2 cellular contexts compared by ENCODE assay signal in the genomic region with DNA sequence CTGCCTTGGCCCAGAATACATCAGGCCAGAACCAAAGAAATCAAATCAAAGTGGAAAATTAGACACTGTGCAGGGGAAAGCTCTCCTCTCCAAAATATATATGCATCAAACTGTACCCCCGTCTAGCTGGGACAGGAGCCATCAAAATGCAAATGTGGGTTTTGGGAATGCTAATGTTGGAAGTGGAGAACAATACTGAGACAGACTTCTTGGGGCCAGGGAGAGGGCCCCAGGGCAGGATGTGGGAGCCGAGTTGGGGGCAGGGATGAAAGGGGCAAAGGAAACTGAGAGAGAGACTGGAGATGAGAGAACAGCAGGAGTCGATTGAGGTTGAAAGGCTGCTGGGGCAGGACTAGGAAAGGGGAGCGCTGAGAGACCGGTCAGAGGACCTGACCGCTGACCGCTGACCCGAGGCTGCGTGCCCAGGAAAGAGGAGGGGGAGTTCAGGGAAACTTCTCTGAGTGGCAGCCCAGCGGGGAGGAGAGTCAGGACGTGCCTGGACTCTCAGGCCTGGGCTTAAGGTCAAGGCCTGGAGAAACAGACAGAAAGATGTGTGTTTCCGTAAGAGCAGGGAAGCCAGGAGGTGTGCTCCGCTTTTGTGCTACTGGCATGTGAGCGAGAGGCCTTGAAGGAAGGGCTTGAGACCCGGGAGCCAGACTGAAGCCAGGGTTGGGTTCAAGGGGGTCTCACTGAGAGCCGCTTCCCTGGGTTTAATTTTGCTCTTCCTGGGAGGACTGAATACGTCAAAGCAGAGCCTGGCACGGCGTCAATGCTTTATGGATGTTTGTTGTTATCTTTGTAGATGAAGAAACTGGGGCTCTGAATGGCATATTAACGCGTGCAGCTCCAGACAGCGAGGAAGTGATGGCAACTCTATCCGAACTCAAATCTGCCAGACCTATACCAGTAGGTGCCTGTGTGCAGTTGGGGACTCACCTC.
TF ChIP-seq lines count a peak whose summit lies in the region.

No MANE protein-coding gene starts in this region.

TF ChIP-seq in H1, 55 proteins besides CTCF, POLR2A, EP300 and RAD21 (continued from another document):
- TF ChIP-seq, protein P1, sequence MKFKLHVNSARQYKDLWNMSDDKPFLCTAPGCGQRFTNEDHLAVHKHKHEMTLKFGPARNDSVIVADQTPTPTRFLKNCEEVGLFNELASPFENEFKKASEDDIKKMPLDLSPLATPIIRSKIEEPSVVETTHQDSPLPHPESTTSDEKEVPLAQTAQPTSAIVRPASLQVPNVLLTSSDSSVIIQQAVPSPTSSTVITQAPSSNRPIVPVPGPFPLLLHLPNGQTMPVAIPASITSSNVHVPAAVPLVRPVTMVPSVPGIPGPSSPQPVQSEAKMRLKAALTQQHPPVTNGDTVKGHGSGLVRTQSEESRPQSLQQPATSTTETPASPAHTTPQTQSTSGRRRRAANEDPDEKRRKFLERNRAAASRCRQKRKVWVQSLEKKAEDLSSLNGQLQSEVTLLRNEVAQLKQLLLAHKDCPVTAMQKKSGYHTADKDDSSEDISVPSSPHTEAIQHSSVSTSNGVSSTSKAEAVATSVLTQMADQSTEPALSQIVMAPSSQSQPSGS (IDR thresholded peaks at IDR 0.05; ENCODE audit: low read length) = peak; percentile 75; the same call in 1 of the 2 replicates
- TF ChIP-seq HDAC6 (IDR thresholded peaks at IDR 0.05; ENCODE audit: low read depth, low read length) = no peak
- 0 out of 2 replicates have a peak, but pooled peaks have one; percentile 33 for TF ChIP-seq TBP (IDR thresholded peaks at IDR 0.05; ENCODE audit: low read depth, low read length)
- TF ChIP-seq HDAC2 (IDR thresholded peaks at IDR 0.05; ENCODE audit: borderline replicate concordance in 1 of 2, low read depth in 2 of 2, low read length in 2 of 2) = peak in 1 of 2 experiments; percentile 96; a peak in 2 of 4 replicates
- 0 out of 2 replicates have a peak, but pooled peaks have one; percentile 28 for TF ChIP-seq RXRA (IDR thresholded peaks at IDR 0.05; ENCODE audit: insufficient read depth, low read depth, low read length)
- TF ChIP-seq SP1 (IDR thresholded peaks at IDR 0.05; ENCODE audit: low read depth, low read length) = peak; percentile 89; the same call in 1 of the 2 replicates
- TF ChIP-seq TCF12 (IDR thresholded peaks at IDR 0.05; ENCODE audit: low read depth, low read length) = peak; percentile 83; the same call in 1 of the 2 replicates
- TF ChIP-seq POU5F1 (IDR thresholded peaks at IDR 0.05; ENCODE audit: low read depth, low read length) = 0 out of 2 replicates have a peak, but pooled peaks have one; percentile 5
TF ChIP-seq in H1: peak in this region for 14.

TF ChIP-seq in HepG2, 621 proteins besides CTCF, POLR2A, EP300 and RAD21 (continued from another document and continues in another):
- TF ChIP-seq ZNF670 (CRISPR knock-in tag; IDR thresholded peaks at IDR 0.05; ENCODE audit: borderline replicate concordance) = no peak
- TF ChIP-seq, protein P2, sequence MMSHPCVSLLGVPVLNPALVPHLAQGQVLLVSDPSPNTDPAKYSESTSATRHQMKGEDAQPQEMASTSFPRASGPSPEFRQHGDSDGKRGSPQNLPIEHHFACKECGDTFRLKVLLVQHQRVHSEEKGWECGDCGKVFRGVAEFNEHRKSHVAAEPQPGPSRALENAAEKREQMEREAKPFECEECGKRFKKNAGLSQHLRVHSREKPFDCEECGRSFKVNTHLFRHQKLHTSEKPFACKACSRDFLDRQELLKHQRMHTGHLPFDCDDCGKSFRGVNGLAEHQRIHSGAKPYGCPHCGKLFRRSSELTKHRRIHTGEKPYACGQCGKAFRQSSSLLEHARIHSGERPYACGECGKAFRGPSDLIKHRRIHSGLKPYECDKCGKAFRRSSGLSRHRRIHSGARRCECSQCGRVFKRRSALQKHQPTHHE (CRISPR knock-in tag; IDR thresholded peaks at IDR 0.05; ENCODE audit: borderline replicate concordance) = no peak
- 0 out of 2 replicates have a peak, but pooled peaks have one; percentile 18 for TF ChIP-seq NCOA2 (CRISPR knock-in tag; IDR thresholded peaks at IDR 0.05)
- TF ChIP-seq, protein P3, sequence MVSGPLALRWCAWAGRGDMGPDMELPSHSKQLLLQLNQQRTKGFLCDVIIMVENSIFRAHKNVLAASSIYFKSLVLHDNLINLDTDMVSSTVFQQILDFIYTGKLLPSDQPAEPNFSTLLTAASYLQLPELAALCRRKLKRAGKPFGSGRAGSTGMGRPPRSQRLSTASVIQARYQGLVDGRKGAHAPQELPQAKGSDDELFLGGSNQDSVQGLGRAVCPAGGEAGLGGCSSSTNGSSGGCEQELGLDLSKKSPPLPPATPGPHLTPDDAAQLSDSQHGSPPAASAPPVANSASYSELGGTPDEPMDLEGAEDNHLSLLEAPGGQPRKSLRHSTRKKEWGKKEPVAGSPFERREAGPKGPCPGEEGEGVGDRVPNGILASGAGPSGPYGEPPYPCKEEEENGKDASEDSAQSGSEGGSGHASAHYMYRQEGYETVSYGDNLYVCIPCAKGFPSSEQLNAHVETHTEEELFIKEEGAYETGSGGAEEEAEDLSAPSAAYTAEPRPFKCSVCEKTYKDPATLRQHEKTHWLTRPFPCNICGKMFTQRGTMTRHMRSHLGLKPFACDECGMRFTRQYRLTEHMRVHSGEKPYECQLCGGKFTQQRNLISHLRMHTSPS (CRISPR knock-in tag; IDR thresholded peaks at IDR 0.05; ENCODE audit: low read depth) = peak; percentile 61; the same call in 1 of the 2 replicates
- TF ChIP-seq HOXA5 (CRISPR knock-in tag; IDR thresholded peaks at IDR 0.05) = no peak
- TF ChIP-seq KDM5B (CRISPR knock-in tag; IDR thresholded peaks at IDR 0.05; ENCODE audit: borderline replicate concordance) = peak; percentile 20; the same call in 1 of the 2 replicates
- TF ChIP-seq, protein P4, sequence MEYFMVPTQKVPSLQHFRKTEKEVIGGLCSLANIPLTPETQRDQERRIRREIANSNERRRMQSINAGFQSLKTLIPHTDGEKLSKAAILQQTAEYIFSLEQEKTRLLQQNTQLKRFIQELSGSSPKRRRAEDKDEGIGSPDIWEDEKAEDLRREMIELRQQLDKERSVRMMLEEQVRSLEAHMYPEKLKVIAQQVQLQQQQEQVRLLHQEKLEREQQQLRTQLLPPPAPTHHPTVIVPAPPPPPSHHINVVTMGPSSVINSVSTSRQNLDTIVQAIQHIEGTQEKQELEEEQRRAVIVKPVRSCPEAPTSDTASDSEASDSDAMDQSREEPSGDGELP (IDR thresholded peaks at IDR 0.05; ENCODE audit: borderline replicate concordance, low read depth) = 0 out of 2 replicates have a peak, but pooled peaks have one; percentile 22
- TF ChIP-seq ZNF782 (CRISPR knock-in tag; IDR thresholded peaks at IDR 0.05; ENCODE audit: borderline replicate concordance) = no peak
- no peak for TF ChIP-seq ZNF772 (CRISPR knock-in tag; IDR thresholded peaks at IDR 0.05)
- TF ChIP-seq WIZ (CRISPR knock-in tag; IDR thresholded peaks at IDR 0.05) = 0 out of 2 replicates have a peak, but pooled peaks have one; percentile 50
- TF ChIP-seq, protein P5, sequence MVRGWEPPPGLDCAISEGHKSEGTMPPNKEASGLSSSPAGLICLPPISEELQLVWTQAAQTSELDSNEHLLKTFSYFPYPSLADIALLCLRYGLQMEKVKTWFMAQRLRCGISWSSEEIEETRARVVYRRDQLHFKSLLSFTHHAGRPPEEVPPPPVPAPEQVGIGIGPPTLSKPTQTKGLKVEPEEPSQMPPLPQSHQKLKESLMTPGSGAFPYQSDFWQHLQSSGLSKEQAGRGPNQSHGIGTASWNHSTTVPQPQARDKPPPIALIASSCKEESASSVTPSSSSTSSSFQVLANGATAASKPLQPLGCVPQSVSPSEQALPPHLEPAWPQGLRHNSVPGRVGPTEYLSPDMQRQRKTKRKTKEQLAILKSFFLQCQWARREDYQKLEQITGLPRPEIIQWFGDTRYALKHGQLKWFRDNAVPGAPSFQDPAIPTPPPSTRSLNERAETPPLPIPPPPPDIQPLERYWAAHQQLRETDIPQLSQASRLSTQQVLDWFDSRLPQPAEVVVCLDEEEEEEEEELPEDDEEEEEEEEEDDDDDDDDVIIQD (CRISPR knock-in tag; IDR thresholded peaks at IDR 0.05; ENCODE audit: low read depth) = peak; percentile 61
- no peak for TF ChIP-seq ELF4 (CRISPR knock-in tag; IDR thresholded peaks at IDR 0.05; ENCODE audit: borderline replicate concordance)
- 0 out of 2 replicates have a peak, but pooled peaks have one; percentile 54 for TF ChIP-seq ZNF451 (CRISPR knock-in tag; IDR thresholded peaks at IDR 0.05)
- TF ChIP-seq SP140L (CRISPR knock-in tag; IDR thresholded peaks at IDR 0.05; ENCODE audit: borderline replicate concordance) = no peak
- 0 out of 2 replicates have a peak, but pooled peaks have one; percentile 51 for TF ChIP-seq ZNF335 (CRISPR knock-in tag; IDR thresholded peaks at IDR 0.05)
- 0 out of 2 replicates have a peak, but pooled peaks have one; percentile 17 for TF ChIP-seq KDM2A (CRISPR knock-in tag; IDR thresholded peaks at IDR 0.05; ENCODE audit: borderline replicate concordance, low read depth)
- no peak for TF ChIP-seq CCDC6 (CRISPR knock-in tag; IDR thresholded peaks at IDR 0.05)
- 0 out of 2 replicates have a peak, but pooled peaks have one; percentile 41 for TF ChIP-seq ZNF232 (CRISPR knock-in tag; IDR thresholded peaks at IDR 0.05; ENCODE audit: borderline replicate concordance)
- no peak for TF ChIP-seq TAF15 (IDR thresholded peaks at IDR 0.05; ENCODE audit: low read depth, low read length, poor library complexity, severe bottlenecking)
- TF ChIP-seq GATAD2A (CRISPR knock-in tag; IDR thresholded peaks at IDR 0.05) = peak; percentile 58
- TF ChIP-seq CBFB (CRISPR knock-in tag; IDR thresholded peaks at IDR 0.05) = 0 out of 2 replicates have a peak, but pooled peaks have one; percentile 7
- no peak for TF ChIP-seq ZFP41 (CRISPR knock-in tag; IDR thresholded peaks at IDR 0.05; ENCODE audit: borderline replicate concordance)
- peak; percentile 25; the same call in 1 of the 2 replicates for TF ChIP-seq FOXO1 (CRISPR knock-in tag; IDR thresholded peaks at IDR 0.05)
- TF ChIP-seq, protein P6, sequence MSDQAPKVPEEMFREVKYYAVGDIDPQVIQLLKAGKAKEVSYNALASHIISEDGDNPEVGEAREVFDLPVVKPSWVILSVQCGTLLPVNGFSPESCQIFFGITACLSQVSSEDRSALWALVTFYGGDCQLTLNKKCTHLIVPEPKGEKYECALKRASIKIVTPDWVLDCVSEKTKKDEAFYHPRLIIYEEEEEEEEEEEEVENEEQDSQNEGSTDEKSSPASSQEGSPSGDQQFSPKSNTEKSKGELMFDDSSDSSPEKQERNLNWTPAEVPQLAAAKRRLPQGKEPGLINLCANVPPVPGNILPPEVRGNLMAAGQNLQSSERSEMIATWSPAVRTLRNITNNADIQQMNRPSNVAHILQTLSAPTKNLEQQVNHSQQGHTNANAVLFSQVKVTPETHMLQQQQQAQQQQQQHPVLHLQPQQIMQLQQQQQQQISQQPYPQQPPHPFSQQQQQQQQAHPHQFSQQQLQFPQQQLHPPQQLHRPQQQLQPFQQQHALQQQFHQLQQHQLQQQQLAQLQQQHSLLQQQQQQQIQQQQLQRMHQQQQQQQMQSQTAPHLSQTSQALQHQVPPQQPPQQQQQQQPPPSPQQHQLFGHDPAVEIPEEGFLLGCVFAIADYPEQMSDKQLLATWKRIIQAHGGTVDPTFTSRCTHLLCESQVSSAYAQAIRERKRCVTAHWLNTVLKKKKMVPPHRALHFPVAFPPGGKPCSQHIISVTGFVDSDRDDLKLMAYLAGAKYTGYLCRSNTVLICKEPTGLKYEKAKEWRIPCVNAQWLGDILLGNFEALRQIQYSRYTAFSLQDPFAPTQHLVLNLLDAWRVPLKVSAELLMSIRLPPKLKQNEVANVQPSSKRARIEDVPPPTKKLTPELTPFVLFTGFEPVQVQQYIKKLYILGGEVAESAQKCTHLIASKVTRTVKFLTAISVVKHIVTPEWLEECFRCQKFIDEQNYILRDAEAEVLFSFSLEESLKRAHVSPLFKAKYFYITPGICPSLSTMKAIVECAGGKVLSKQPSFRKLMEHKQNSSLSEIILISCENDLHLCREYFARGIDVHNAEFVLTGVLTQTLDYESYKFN (CRISPR knock-in tag; conservative IDR thresholded peaks at IDR 0.05) = peak; percentile 73
- peak; percentile 62; the same call in 1 of the 2 replicates for TF ChIP-seq SPEN (CRISPR knock-in tag; IDR thresholded peaks at IDR 0.05; ENCODE audit: low read depth)
- 0 out of 2 replicates have a peak, but pooled peaks have one; percentile 4 for TF ChIP-seq ZNF430 (CRISPR knock-in tag; IDR thresholded peaks at IDR 0.05)
- no peak for TF ChIP-seq TAF1 (CRISPR knock-in tag; IDR thresholded peaks at IDR 0.05)
- TF ChIP-seq GFI1 (CRISPR knock-in tag; IDR thresholded peaks at IDR 0.05; ENCODE audit: borderline replicate concordance) = no peak
- TF ChIP-seq, protein P7, sequence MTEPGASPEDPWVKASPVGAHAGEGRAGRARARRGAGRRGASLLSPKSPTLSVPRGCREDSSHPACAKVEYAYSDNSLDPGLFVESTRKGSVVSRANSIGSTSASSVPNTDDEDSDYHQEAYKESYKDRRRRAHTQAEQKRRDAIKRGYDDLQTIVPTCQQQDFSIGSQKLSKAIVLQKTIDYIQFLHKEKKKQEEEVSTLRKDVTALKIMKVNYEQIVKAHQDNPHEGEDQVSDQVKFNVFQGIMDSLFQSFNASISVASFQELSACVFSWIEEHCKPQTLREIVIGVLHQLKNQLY (CRISPR knock-in tag; IDR thresholded peaks at IDR 0.05) = peak; percentile 45; the same call in 1 of the 2 replicates
- TF ChIP-seq ETV5 (CRISPR knock-in tag; IDR thresholded peaks at IDR 0.05; ENCODE audit: borderline replicate concordance) = peak; percentile 40; the same call in 1 of the 2 replicates
- peak; percentile 52; the same call in 1 of the 2 replicates for TF ChIP-seq ZMYM4 (CRISPR knock-in tag; IDR thresholded peaks at IDR 0.05)
- TF ChIP-seq NFE2 (CRISPR knock-in tag; IDR thresholded peaks at IDR 0.05) = no peak
- peak; percentile 31; the same call in 1 of the 2 replicates for TF ChIP-seq SOX5 (CRISPR knock-in tag; IDR thresholded peaks at IDR 0.05; ENCODE audit: borderline replicate concordance)
- 0 out of 2 replicates have a peak, but pooled peaks have one; percentile 33 for TF ChIP-seq ZFP90 (CRISPR knock-in tag; IDR thresholded peaks at IDR 0.05; ENCODE audit: borderline replicate concordance)
- no peak for TF ChIP-seq ZNF839 (CRISPR knock-in tag; IDR thresholded peaks at IDR 0.05; ENCODE audit: borderline replicate concordance)
- TF ChIP-seq FOXJ3 (CRISPR knock-in tag; IDR thresholded peaks at IDR 0.05; ENCODE audit: borderline replicate concordance) = no peak
- TF ChIP-seq CENPT (CRISPR knock-in tag; IDR thresholded peaks at IDR 0.05; ENCODE audit: low read depth) = no peak
- TF ChIP-seq, protein P8, sequence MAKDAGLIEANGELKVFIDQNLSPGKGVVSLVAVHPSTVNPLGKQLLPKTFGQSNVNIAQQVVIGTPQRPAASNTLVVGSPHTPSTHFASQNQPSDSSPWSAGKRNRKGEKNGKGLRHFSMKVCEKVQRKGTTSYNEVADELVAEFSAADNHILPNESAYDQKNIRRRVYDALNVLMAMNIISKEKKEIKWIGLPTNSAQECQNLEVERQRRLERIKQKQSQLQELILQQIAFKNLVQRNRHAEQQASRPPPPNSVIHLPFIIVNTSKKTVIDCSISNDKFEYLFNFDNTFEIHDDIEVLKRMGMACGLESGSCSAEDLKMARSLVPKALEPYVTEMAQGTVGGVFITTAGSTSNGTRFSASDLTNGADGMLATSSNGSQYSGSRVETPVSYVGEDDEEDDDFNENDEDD (CRISPR knock-in tag; IDR thresholded peaks at IDR 0.05; ENCODE audit: borderline replicate concordance) = peak; percentile 29; the same call in 1 of the 2 replicates
- TF ChIP-seq NFKB2 (CRISPR knock-in tag; IDR thresholded peaks at IDR 0.05; ENCODE audit: borderline replicate concordance) = peak; percentile 46; the same call in 1 of the 2 replicates
